Comparison of ENCODE assay signal across 8 cellular contexts in the genomic region with DNA sequence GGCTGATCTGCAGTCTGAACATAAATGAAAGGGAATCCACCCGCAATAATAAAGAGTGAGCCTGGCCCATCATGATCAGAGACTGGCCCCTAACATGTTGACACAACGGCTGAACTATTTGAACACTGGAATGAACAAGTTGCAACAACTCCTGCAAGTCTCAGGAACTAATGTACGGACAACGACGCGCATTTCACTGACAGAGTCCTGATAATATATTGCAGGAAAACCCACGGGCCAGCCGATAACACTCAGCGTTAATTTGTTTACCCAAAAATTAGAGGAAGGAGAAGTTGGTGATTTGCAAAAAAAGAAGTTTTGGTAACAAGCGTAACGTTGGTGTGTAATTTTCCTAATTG.
DNase-seq lines count a peak whose midpoint lies in the region; ATAC-seq, FAIRE-seq and TF ChIP-seq lines count a peak whose summit lies in the region.

No MANE protein-coding gene starts in this region.

- no peak for TF ChIP-seq CTCF in natural killer cell (IDR thresholded peaks at IDR 0.05)

- ATAC-seq in HG02798 (IDR thresholded peaks at IDR 0.05; ENCODE audit: poor library complexity, unreplicated experiment), result peak; percentile 25
- no peak for ATAC-seq in natural killer cell
- no peak for ATAC-seq in HG02870 (IDR thresholded peaks at IDR 0.05; ENCODE audit: unreplicated experiment)
- no peak for ATAC-seq in GM19023 (IDR thresholded peaks at IDR 0.05; ENCODE audit: unreplicated experiment)

- H3K9me3 Mint-ChIP-seq in activated naive CD8-positive, alpha-beta T cell (ENCODE audit: low read depth), result no peaks in the 10 kb centered on the region
- no peaks in the 10 kb centered on the region for H3K9me3 Mint-ChIP-seq in natural killer cell

- peak overlapping the region; percentile 69 for H3K27ac Mint-ChIP-seq in activated naive CD8-positive, alpha-beta T cell
- no peak overlapping the region for H3K27ac Mint-ChIP-seq in natural killer cell

- no peak for DNase-seq in GM18507 (ENCODE audit: extremely low spot score, insufficient read length, low read depth)
- DNase-seq in natural killer cell, result no peak
- no peak for DNase-seq in KG1 (lab: John Stamatoyannopoulos, UW)
- DNase-seq in NAMALWA (ENCODE audit: low spot score), result no peak

- H3K36me3 Mint-ChIP-seq in activated naive CD8-positive, alpha-beta T cell, result no peaks in the 10 kb centered on the region
- no peaks in the 10 kb centered on the region for H3K36me3 Mint-ChIP-seq in natural killer cell

- H3K4me3 Mint-ChIP-seq in activated naive CD8-positive, alpha-beta T cell, result peak overlapping the region; percentile 33
- peak overlapping the region; percentile 51 for H3K4me3 Mint-ChIP-seq in natural killer cell

- intact Hi-C loops in natural killer cell (cut with micrococcal nuclease), result no loop called here

- FAIRE-seq in GM18507 (lab: Jason Lieb, UNC), result peak; percentile 35

- no peaks in the 10 kb centered on the region for H3K27me3 Mint-ChIP-seq in activated naive CD8-positive, alpha-beta T cell
- peaks cover 0 to 9% of the 10 kb centered on the region in 2 donors for H3K27me3 Mint-ChIP-seq in natural killer cell (ENCODE audit: low read depth in 2 of 2)

- peaks cover 16% of the 10 kb centered on the region for H3K4me1 Mint-ChIP-seq in activated naive CD8-positive, alpha-beta T cell (ENCODE audit: low read depth)
- H3K4me1 Mint-ChIP-seq in natural killer cell, result peaks cover 9 to 14% of the 10 kb centered on the region in 2 donors
